15 cellular contexts compared by ENCODE assay signal in the genomic region with DNA sequence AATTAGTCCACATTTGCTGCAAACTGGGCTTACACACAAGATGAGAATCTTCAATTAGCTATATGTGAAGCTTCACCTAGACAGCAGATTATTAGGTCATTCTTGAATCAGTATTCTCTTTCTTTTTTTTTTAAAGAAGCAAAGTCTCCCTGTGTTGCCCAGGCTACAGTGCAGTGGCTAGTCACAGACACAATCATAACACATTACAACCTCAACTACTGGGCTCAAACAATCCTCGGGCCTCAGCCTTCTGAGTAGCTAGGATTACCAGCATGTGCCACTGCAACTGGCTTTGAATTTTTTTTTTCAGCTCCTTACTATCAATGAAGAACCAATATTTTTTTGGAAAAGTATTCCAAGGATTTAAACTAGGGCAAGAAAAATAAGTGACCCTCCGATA.
"Had no signal": no experiment of that assay in that cellular context is flagged by ENCODE, and none has a peak within 500 bp of the region (broad histone marks: within the 10 kb centered on the region; RNA-seq: fewer than 3 reads in every experiment).

No MANE protein-coding gene starts in this region.

- H3K36me3 ChIP-seq: transverse colon, vagina had no signal

- ATAC-seq: esophagus mucosa; naive thymus-derived CD8-positive, alpha-beta T cell; right cardiac atrium; stimulated activated naive CD8-positive, alpha-beta T cell treated with anti-CD3 and anti-CD28 coated beads, Interleukin-15, Interleukin-2, amounts not matched to agents 100 U/mL and 50 U/mL, for 24 hours had no signal

- DNase-seq: activated CD4-positive, alpha-beta T cell treated with anti-CD3 and anti-CD28 coated beads, Interleukin-2, amount 10 ng/mL, durations not matched to agents 7 days and 5 days; activated CD8-positive, alpha-beta memory T cell treated with anti-CD3 and anti-CD28 coated beads, Interleukin-2, amount 50 U/mL, for 48 hours; activated naive CD4-positive, alpha-beta T cell treated with Interleukin-2 at 50 U/mL for 16 hours; anterior cingulate cortex; hypothalamus; kidney glomerular epithelial cell; mesenchymal stem cell; naive thymus-derived CD8-positive, alpha-beta T cell; right cardiac atrium; stimulated activated naive CD8-positive, alpha-beta T cell treated with anti-CD3 and anti-CD28 coated beads, Interleukin-15, Interleukin-2, amounts not matched to agents 100 U/mL and 50 U/mL, for 24 hours; transverse colon had no signal

- H3K9me3 Mint-ChIP-seq: activated CD4-positive, alpha-beta T cell treated with anti-CD3 and anti-CD28 coated beads, Interleukin-2, amount 10 ng/mL, durations not matched to agents 7 days and 5 days; activated T-helper 1 cell treated with anti-CD3 and anti-CD28 coated beads, Interleukin-12 subunit alpha, Interleukin-12 subunit beta, Interleukin-2, Interleukin-4 antibody, amounts not matched to agents 30 ng/mL and 10 ng/mL and 1 ng/mL, durations not matched to agents 14 hours and 24 hours and 36 hours; naive thymus-derived CD8-positive, alpha-beta T cell had no signal

- H3K27ac Mint-ChIP-seq: activated CD4-positive, alpha-beta T cell treated with anti-CD3 and anti-CD28 coated beads, Interleukin-2, amount 10 ng/mL, durations not matched to agents 7 days and 5 days; activated T-helper 1 cell treated with anti-CD3 and anti-CD28 coated beads, Interleukin-12 subunit alpha, Interleukin-12 subunit beta, Interleukin-2, Interleukin-4 antibody, amounts not matched to agents 30 ng/mL and 10 ng/mL and 1 ng/mL, durations not matched to agents 14 hours and 24 hours and 36 hours had no signal

- H3K4me1 Mint-ChIP-seq: activated CD4-positive, alpha-beta T cell treated with anti-CD3 and anti-CD28 coated beads, Interleukin-2, amount 10 ng/mL, durations not matched to agents 7 days and 5 days; naive thymus-derived CD8-positive, alpha-beta T cell had no signal

- H3K4me3 ChIP-seq: cardiac muscle cell, transverse colon, vagina had no signal

- H3K27me3 ChIP-seq: cardiac muscle cell, transverse colon, vagina had no signal

- H3K4me1 ChIP-seq: transverse colon, vagina had no signal

- H3K9me3 ChIP-seq: transverse colon, vagina had no signal

- H3K27me3 Mint-ChIP-seq: activated CD4-positive, alpha-beta T cell treated with anti-CD3 and anti-CD28 coated beads, Interleukin-2, amount 10 ng/mL, durations not matched to agents 7 days and 5 days; naive thymus-derived CD8-positive, alpha-beta T cell had no signal

- H3K4me3 Mint-ChIP-seq: activated CD4-positive, alpha-beta T cell treated with anti-CD3 and anti-CD28 coated beads, Interleukin-2, amount 10 ng/mL, durations not matched to agents 7 days and 5 days; activated T-helper 1 cell treated with anti-CD3 and anti-CD28 coated beads, Interleukin-12 subunit alpha, Interleukin-12 subunit beta, Interleukin-2, Interleukin-4 antibody, amounts not matched to agents 30 ng/mL and 10 ng/mL and 1 ng/mL, durations not matched to agents 14 hours and 24 hours and 36 hours; naive thymus-derived CD8-positive, alpha-beta T cell had no signal

- H3K27ac ChIP-seq: cardiac muscle cell, transverse colon, vagina had no signal
